Comparison of ENCODE assay signal across 8 cellular contexts in genomic region chr1:155175927-155176371, GRCh38. TPM values are rescaled to one million over a fixed set of nuclear protein-coding genes. Genes with fewer than 3 reads are reported as not detected.
A peak's percentile ranks its signal among the peaks of the same experiment; 100 is the strongest.
DNase-seq lines count a peak whose midpoint lies in the region; ATAC-seq, FAIRE-seq and TF ChIP-seq lines count a peak whose summit lies in the region.

No MANE protein-coding gene starts in this region.

- no peaks in the 10 kb centered on the region for H4K20me1 ChIP-seq in SU-DHL-6 (ENCODE audit: low read depth, low read length)

- DNase-seq in BJ (ENCODE audit: low read depth) (no peak), kidney (peak; percentile 80), epidermal melanocyte (ENCODE audit: insufficient read length, low spot score) (no peak)

- CTCF ChIA-PET in BJ (lab: Yijun Ruan, JAX) = interaction anchor here (0.9 to 10.5 kb wide), 10 partner anchors 10 to 423 kb away, joined by 3 to 147 read pairs (median 12); partner anchors contain the start of gene THBS3

- H3K27me3 ChIP-seq in BJ (ENCODE audit: control insufficient read depth, insufficient read depth, low read length) = no peaks in the 10 kb centered on the region
- H3K27me3 ChIP-seq in SU-DHL-6 (ENCODE audit: low read length) = no peaks in the 10 kb centered on the region

- peaks cover 14% of the 10 kb centered on the region for H3K79me2 ChIP-seq in SU-DHL-6 (ENCODE audit: insufficient read depth, low read length)

- FAIRE-seq in kidney (lab: Jason Lieb, UNC) = no peak

- no peak overlapping the region for H3K9ac ChIP-seq in SU-DHL-6 (ENCODE audit: low read length)
- H3K9ac ChIP-seq in kidney (ENCODE audit: low read length in 2 of 2) = no peak overlapping the region

- ATAC-seq in GM21723 (IDR thresholded peaks at IDR 0.05; ENCODE audit: unreplicated experiment) (no peak), HG02938 (IDR thresholded peaks at IDR 0.05; ENCODE audit: unreplicated experiment) (no peak), HG03354 (IDR thresholded peaks at IDR 0.05; ENCODE audit: poor library complexity, severe bottlenecking, unreplicated experiment) (no peak)

- H3K9me3 ChIP-seq in SU-DHL-6 (ENCODE audit: insufficient read depth, low read length) (no peaks in the 10 kb centered on the region), kidney (ENCODE audit: control insufficient read depth in 1 of 2, low read length in 2 of 2) (no peaks in the 10 kb centered on the region)

- H3F3A ChIP-seq in SU-DHL-6 (ENCODE audit: insufficient read depth) = peaks cover 7% of the 10 kb centered on the region

- H3K27ac ChIP-seq in SU-DHL-6 (ENCODE audit: low read depth, low read length) = no peak overlapping the region
- no peak overlapping the region for H3K27ac ChIP-seq in kidney (ENCODE audit: low read depth in 2 of 2, low read length in 2 of 2)

- 0 out of 2 replicates have a peak, but pooled peaks have one; percentile 12 for TF ChIP-seq CTCF in BJ (IDR thresholded peaks at IDR 0.05; ENCODE audit: insufficient read depth, low read depth, low read length)
- TF ChIP-seq CTCF in GM12873 (IDR thresholded peaks at IDR 0.05; ENCODE audit: insufficient read depth, low read depth, low read length, missing control alignments) = peak; percentile 22
- peak; percentile 16 for TF ChIP-seq CTCF in SU-DHL-6 (IDR thresholded peaks at IDR 0.05; ENCODE audit: insufficient read depth, low read length, poor library complexity, severe bottlenecking)
- peak; percentile 7 for TF ChIP-seq CTCF in kidney (IDR thresholded peaks at IDR 0.05; ENCODE audit: borderline replicate concordance, extremely low read depth, insufficient read depth)

- no peaks in the 10 kb centered on the region for H3K9me2 ChIP-seq in SU-DHL-6 (replicated peaks; ENCODE audit: insufficient read depth, low read length)

- H2AFZ ChIP-seq in SU-DHL-6 (ENCODE audit: low read depth, low read length, severe bottlenecking) = no peak overlapping the region

- no peak overlapping the region for H3K4me2 ChIP-seq in SU-DHL-6 (ENCODE audit: low read depth, low read length, poor library complexity, severe bottlenecking)

- POLR2A ChIA-PET in BJ (lab: Charles Lee) = no interaction called here

- peaks cover 26% of the 10 kb centered on the region for H3K36me3 ChIP-seq in BJ (ENCODE audit: control insufficient read depth, insufficient read depth, low read length)
- no peaks in the 10 kb centered on the region for H3K36me3 ChIP-seq in SU-DHL-6 (ENCODE audit: low read length)
- no peaks in the 10 kb centered on the region for H3K36me3 ChIP-seq in kidney (ENCODE audit: control insufficient read depth in 1 of 2, insufficient read depth in 2 of 2, low read length in 2 of 2)

- peaks cover 10 to 19% of the 10 kb centered on the region in 2 donors for H3K4me1 ChIP-seq in kidney (ENCODE audit: control insufficient read depth in 1 of 2, insufficient read depth in 1 of 2, low read depth in 1 of 2, low read length in 2 of 2)

- no peak overlapping the region for H3K4me3 ChIP-seq in BJ (ENCODE audit: low read depth, low read length)
- H3K4me3 ChIP-seq in SU-DHL-6 (ENCODE audit: insufficient read depth, low read length, poor library complexity, severe bottlenecking) = no peak overlapping the region
- H3K4me3 ChIP-seq in kidney (ENCODE audit: low read length in 2 of 2) = no peak overlapping the region

- intact Hi-C loops in kidney (cut with DNase I) = loop anchor here (10.0 kb wide), 1 partner anchor 49 kb away; no protein-coding TSS in a partner anchor

RNA-seq across cellular contexts. Expression of gene TRIM46, which starts 2.3 kb away (rescaled TPM):
- 3.5 and 5.4 TPM in 2 replicates for polyA plus RNA-seq in BJ (2011; rRNA removed)
- polyA minus RNA-seq in BJ (2011; rRNA and poly(A)+ RNA removed) = 5.8 and 7.3 TPM in 2 replicates
- total RNA-seq in kidney = 2.1 TPM
- polyA plus RNA-seq in kidney (ENCODE audit: insufficient read depth, low read depth, low replicate concordance) = 0.28 TPM

RNA-seq across cellular contexts. Expression of gene KRTCAP2, which starts 2.8 kb away (rescaled TPM):
- 211 and 225 TPM in 2 replicates for polyA plus RNA-seq in BJ (2011; rRNA removed)
- polyA minus RNA-seq in BJ (2011; rRNA and poly(A)+ RNA removed) = 235 and 300 TPM in 2 replicates
- total RNA-seq in kidney = 198 TPM
- 351 TPM for polyA plus RNA-seq in kidney (ENCODE audit: insufficient read depth, low read depth, low replicate concordance)

RNA-seq across cellular contexts. Expression of gene THBS3, which starts 31.7 kb away (rescaled TPM):
- polyA plus RNA-seq in BJ (2011; rRNA removed) (48.0 and 61.4 TPM in 2 replicates), kidney (ENCODE audit: insufficient read depth, low read depth, low replicate concordance) (21.4 TPM)
- polyA minus RNA-seq in BJ (2011; rRNA and poly(A)+ RNA removed) = 30.9 and 40.7 TPM in 2 replicates
- total RNA-seq in kidney = 33.0 TPM

RNA-seq across cellular contexts. Expression of gene MTX1, which starts 32.5 kb away (rescaled TPM):
- 56.5 and 72.7 TPM in 2 replicates for polyA plus RNA-seq in BJ (2011; rRNA removed)
- polyA minus RNA-seq in BJ (2011; rRNA and poly(A)+ RNA removed) = 32.6 and 60.6 TPM in 2 replicates
- 38.8 TPM for total RNA-seq in kidney
- polyA plus RNA-seq in kidney (ENCODE audit: insufficient read depth, low read depth, low replicate concordance) = 86.9 TPM

RNA-seq across cellular contexts. Expression of gene DPM3, which starts 35.6 kb away (rescaled TPM):
- polyA plus RNA-seq in BJ (2011; rRNA removed) (28.0 and 34.1 TPM in 2 replicates), kidney (ENCODE audit: insufficient read depth, low read depth, low replicate concordance) (237 TPM)
- polyA minus RNA-seq in BJ (2011; rRNA and poly(A)+ RNA removed) = 8.4 and 11.8 TPM in 2 replicates
- 84.4 TPM for total RNA-seq in kidney
